1 cellular context compared by ENCODE assay signal in genomic region chr6:87714093-87714809, GRCh38.
TF ChIP-seq lines count a peak whose summit lies in the region.

No MANE protein-coding gene starts in this region.

TF ChIP-seq in HEK293, 187 proteins besides CTCF, POLR2A, EP300 and RAD21 (continued from another document and continues in another):
- TF ChIP-seq PRDM10 (tag by site-specific recombination; IDR thresholded peaks at IDR 0.05) (no peak), ZNF580 (tag by site-specific recombination; IDR thresholded peaks at IDR 0.05) (no peak), KLF17 (tag by site-specific recombination; IDR thresholded peaks at IDR 0.05) (no peak), ZNF248 (tag by site-specific recombination; IDR thresholded peaks at IDR 0.05) (no peak), ZNF10 (tag by site-specific recombination; IDR thresholded peaks at IDR 0.05) (no peak), RBAK (tag by site-specific recombination; IDR thresholded peaks at IDR 0.05) (no peak), SETDB1 (IDR thresholded peaks at IDR 0.05; ENCODE audit: insufficient read length, low read length) (no peak), ZNF350 (tag by site-specific recombination; IDR thresholded peaks at IDR 0.05) (no peak), ZNF23 (tag by site-specific recombination; IDR thresholded peaks at IDR 0.05; ENCODE audit: borderline replicate concordance) (no peak), ZNF501 (tag by site-specific recombination; IDR thresholded peaks at IDR 0.05) (no peak), ZNF776 (tag by site-specific recombination; IDR thresholded peaks at IDR 0.05; ENCODE audit: borderline replicate concordance) (no peak), ZNF843 (tag by site-specific recombination; IDR thresholded peaks at IDR 0.05) (no peak), ZNF664 (tag by site-specific recombination; IDR thresholded peaks at IDR 0.05) (peak; percentile 75), ATF2 (tag by site-specific recombination; IDR thresholded peaks at IDR 0.05; ENCODE audit: low read depth) (no peak), ZNF398 (tag by site-specific recombination; IDR thresholded peaks at IDR 0.05) (no peak), ZNF184 (tag by site-specific recombination; IDR thresholded peaks at IDR 0.05) (no peak), SP7 (tag by site-specific recombination; IDR thresholded peaks at IDR 0.05) (no peak), ZNF426 (tag by site-specific recombination; IDR thresholded peaks at IDR 0.05) (no peak), ZNF518A (tag by site-specific recombination; conservative IDR thresholded peaks at IDR 0.05; ENCODE audit: low read depth) (0 out of 2 replicates have a peak, but pooled peaks have one; percentile 21), ZNF148 (tag by site-specific recombination; IDR thresholded peaks at IDR 0.05; ENCODE audit: borderline replicate concordance) (no peak), PRDM1 (tag by site-specific recombination; IDR thresholded peaks at IDR 0.05) (0 out of 2 replicates have a peak, but pooled peaks have one; percentile 13), INSM2 (tag by site-specific recombination; IDR thresholded peaks at IDR 0.05) (peak; percentile 50; the same call in 1 of the 2 replicates), ZBTB48 (tag by site-specific recombination; IDR thresholded peaks at IDR 0.05) (peak; percentile 33; the same call in 1 of the 2 replicates), ZNF266 (tag by site-specific recombination; IDR thresholded peaks at IDR 0.05; ENCODE audit: low read depth) (no peak), ZNF140 (tag by site-specific recombination; IDR thresholded peaks at IDR 0.05) (no peak), ZNF394 (tag by site-specific recombination; IDR thresholded peaks at IDR 0.05; ENCODE audit: borderline replicate concordance) (no peak), ZNF280C (tag by site-specific recombination; IDR thresholded peaks at IDR 0.05) (no peak), ZNF366 (tag by site-specific recombination; conservative IDR thresholded peaks at IDR 0.05) (no peak), ZNF692 (tag by site-specific recombination; IDR thresholded peaks at IDR 0.05) (peak; percentile 59; the same call in 1 of the 2 replicates), ZNF558 (tag by site-specific recombination; IDR thresholded peaks at IDR 0.05) (no peak)
